ENCODE assay signal across 12 cellular contexts in genomic region chr5:150499437-150499956, GRCh38. TPM values are rescaled to one million over a fixed set of nuclear protein-coding genes. Genes with fewer than 3 reads are reported as not detected.
A peak's percentile ranks its signal among the peaks of the same experiment; 100 is the strongest.
DNase-seq lines count a peak whose midpoint lies in the region; ATAC-seq and TF ChIP-seq lines count a peak whose summit lies in the region.
"Had no signal": no experiment of that assay in that cellular context is flagged by ENCODE, and none has a peak within 500 bp of the region (broad histone marks: within the 10 kb centered on the region; RNA-seq: fewer than 3 reads in every experiment).

No MANE protein-coding gene starts in this region.

- CTCF ChIA-PET in CD4-positive, alpha-beta T cell (lab: Charles Lee), result no interaction called here

- H3K4me1 Mint-ChIP-seq in CD4-positive, alpha-beta T cell (ENCODE audit: low read depth), result no peaks in the 10 kb centered on the region

- peak overlapping the region; percentile 85 to 90 (median 89) for H3K27ac ChIP-seq in gastrocnemius medialis
- H3K27ac ChIP-seq in CD4-positive, alpha-beta T cell (ENCODE audit: low read depth, low read length), result no peak overlapping the region
- H3K27ac ChIP-seq: KMS-11 had no signal

- H3K27me3 ChIP-seq in gastrocnemius medialis, result no peaks in the 10 kb centered on the region
- no peaks in the 10 kb centered on the region for H3K27me3 ChIP-seq in BE2C
- no peaks in the 10 kb centered on the region for H3K27me3 ChIP-seq in CD4-positive, alpha-beta T cell (ENCODE audit: control insufficient read depth, insufficient read depth, low read length)
- H3K27me3 ChIP-seq: vagina had no signal

- DNase-seq in GM19238 (ENCODE audit: insufficient read length, low spot score) (peak; percentile 31), epithelial cell of esophagus (ENCODE audit: low read depth) (no peak), gastrocnemius medialis (no peak), BE2C (no peak), amniotic stem cell (lab: John Stamatoyannopoulos, UW) (no peak), globus pallidus (ENCODE audit: low spot score) (no peak)
- DNase-seq in CD4-positive, alpha-beta T cell, result no peak
- DNase-seq: NCI-H524 treated with DMSO at 0.1 percent for 48 hours; stimulated activated CD4-positive, alpha-beta T cell treated with anti-CD3 and anti-CD28 coated beads, Interleukin-4, amount 100 ng/mL, for 1 hour had no signal

- ATAC-seq in HG03571 (IDR thresholded peaks at IDR 0.05; ENCODE audit: unreplicated experiment) (peak; percentile 70), gastrocnemius medialis (no peak)
- ATAC-seq in CD4-positive, alpha-beta T cell (ENCODE audit: poor library complexity), result no peak

- no peaks in the 10 kb centered on the region for H3K27me3 Mint-ChIP-seq in CD4-positive, alpha-beta T cell

- H3K4me1 ChIP-seq in gastrocnemius medialis (peaks cover 82 to 84% of the 10 kb centered on the region in 2 donors), BE2C (peaks cover 28% of the 10 kb centered on the region)

- no peak overlapping the region for H3K4me3 Mint-ChIP-seq in CD4-positive, alpha-beta T cell

- no peak overlapping the region for H3K27ac Mint-ChIP-seq in CD4-positive, alpha-beta T cell

- POLR2A ChIA-PET in CD4-positive, alpha-beta T cell (lab: Charles Lee), result no interaction called here

- no peaks in the 10 kb centered on the region for H3K36me3 ChIP-seq in gastrocnemius medialis
- 0 out of 2 replicates have a peak, but pooled peaks cover 3% of the 10 kb centered on the region for H3K36me3 ChIP-seq in BE2C
- H3K36me3 ChIP-seq: vagina had no signal

- H3K9me3 Mint-ChIP-seq in CD4-positive, alpha-beta T cell, result no peaks in the 10 kb centered on the region

- in situ Hi-C loops in gastrocnemius medialis (cut with MboI; ENCODE audit: low sequenced_read_pairs in 4 of 4), result no loop called here

- TF ChIP-seq POLR2A in gastrocnemius medialis (IDR thresholded peaks at IDR 0.05), result no peak

- intact Hi-C loops in gastrocnemius medialis (cut with DNase I; ENCODE audit: low total_unique reads), result no loop called here
- intact Hi-C loops in CD4-positive, alpha-beta T cell (cut with DNase I, micrococcal nuclease), result no loop called here

- no peaks in the 10 kb centered on the region for H3K36me3 Mint-ChIP-seq in CD4-positive, alpha-beta T cell (ENCODE audit: low read depth)

- peak overlapping the region; percentile 13 for H3K4me3 ChIP-seq in epithelial cell of esophagus (ENCODE audit: low read length)
- no peak overlapping the region for H3K4me3 ChIP-seq in gastrocnemius medialis
- H3K4me3 ChIP-seq in BE2C (ENCODE audit: low read depth, low read length), result no peak overlapping the region
- H3K4me3 ChIP-seq: vagina had no signal

- no peaks in the 10 kb centered on the region for H3K9me3 ChIP-seq in gastrocnemius medialis
- H3K9me3 ChIP-seq in BE2C, result no peaks in the 10 kb centered on the region
- H3K9me3 ChIP-seq in CD4-positive, alpha-beta T cell (ENCODE audit: control insufficient read depth, low read length), result no peaks in the 10 kb centered on the region
- H3K9me3 ChIP-seq: vagina had no signal

- TF ChIP-seq CTCF in epithelial cell of esophagus (IDR thresholded peaks at IDR 0.05; ENCODE audit: insufficient read depth, low read depth, low read length, missing control alignments) (no peak), gastrocnemius medialis (IDR thresholded peaks at IDR 0.05 in 4 of 5, conservative IDR thresholded peaks at IDR 0.05 in 1 of 5) (no peak), BE2C (IDR thresholded peaks at IDR 0.05; ENCODE audit: low read depth, low read length) (no peak)
- TF ChIP-seq CTCF in CD4-positive, alpha-beta T cell (IDR thresholded peaks at IDR 0.05), result no peak

RNA-seq across cellular contexts. Expression of gene NDST1, which starts 8.4 kb away (rescaled TPM):
- total RNA-seq in gastrocnemius medialis, result 10 to 100 TPM; 36.1 to 70.5 (median 50.5) TPM
- 26.2 TPM for polyA plus RNA-seq in BE2C (2012; ENCODE audit: insufficient read depth, insufficient read length, low read depth)
- 1 to 10 TPM; 1.1 to 1.6 TPM for total RNA-seq in CD4-positive, alpha-beta T cell

RNA-seq across cellular contexts. Expression of gene RPS14, which starts 50.0 kb away (rescaled TPM):
- total RNA-seq in gastrocnemius medialis, result 1,000 to 10,000 TPM; 1,865 to 2,215 (median 2,024) TPM
- 2,025 TPM for polyA plus RNA-seq in BE2C (2012; ENCODE audit: insufficient read depth, insufficient read length, low read depth)
- 1,000 to 10,000 TPM; 5,224 to 5,317 TPM for total RNA-seq in CD4-positive, alpha-beta T cell

Comparison
In these comparisons a context has a peak if more than half of its experiments do, and no peak if none do; other contexts are left out.
1. RNA of gene NDST1, which starts 8.4 kb away (total RNA-seq): 36.1 to 70.5 TPM in gastrocnemius medialis; 1.1 to 1.6 TPM in CD4-positive, alpha-beta T cell; every median in the first group is over 10 times any median in the second.